ENCODE assay signal across 20 cellular contexts in the genomic region with DNA sequence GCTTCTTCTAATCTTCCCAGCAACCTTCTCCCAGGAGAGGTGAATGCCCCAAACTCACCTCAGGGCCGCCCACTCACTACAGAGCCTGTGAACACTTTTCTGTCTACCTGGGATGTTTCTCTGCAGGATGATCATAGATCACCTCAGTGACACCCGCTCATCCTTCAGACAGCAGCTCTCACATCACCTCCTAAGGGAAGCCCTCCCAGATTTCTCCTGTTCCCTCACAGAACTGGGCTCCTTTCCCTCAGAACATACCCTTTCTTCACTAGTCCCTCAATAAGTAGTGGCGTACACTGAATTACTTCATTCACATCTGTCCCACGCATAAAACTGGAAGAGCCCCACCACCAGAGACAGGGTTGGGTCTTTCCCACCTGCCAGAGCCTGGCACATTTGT.
"Had no signal": no experiment of that assay in that cellular context is flagged by ENCODE, and none has a peak within 500 bp of the region (broad histone marks: within the 10 kb centered on the region; RNA-seq: fewer than 3 reads in every experiment).

No MANE protein-coding gene starts in this region.

- DNase-seq: IMR-90, Kasumi-1, MM.1S, NCI-H1092 treated with DMSO at 0.1 percent for 48 hours, NCI-H1436, NCI-H187, NCI-H2029, NCI-H2081 treated with DMSO at 0.1 percent for 48 hours, NCI-H2171, NCI-H226, NCI-H446, NCI-H510A, NCI-H524 treated with DMSO at 0.1 percent for 48 hours, NCI-H69, NCI-H774, RPMI8226, SHP77, SK-N-SH had no signal

- H3K27ac ChIP-seq: KMS-11 had no signal

- FAIRE-seq: RCC 7860 had no signal

- H3K4me2 ChIP-seq: KMS-11, SK-N-SH had no signal

- H3K9me3 ChIP-seq: SK-N-SH had no signal

- H3K9ac ChIP-seq: KMS-11, SK-N-SH had no signal
